12 cellular contexts compared by ENCODE assay signal in genomic region chr16:57480127-57480753, GRCh38. TPM values are rescaled to one million over a fixed set of nuclear protein-coding genes. Genes with fewer than 3 reads are reported as not detected.
DNase-seq lines count a peak whose midpoint lies in the region; ATAC-seq, FAIRE-seq and TF ChIP-seq lines count a peak whose summit lies in the region.
"Had no signal": no experiment of that assay in that cellular context is flagged by ENCODE, and none has a peak within 500 bp of the region (broad histone marks: within the 10 kb centered on the region; RNA-seq: fewer than 3 reads in every experiment).

No MANE protein-coding gene starts in this region.

- no TSS peak for BruUV-seq in IMR-90 (replicated peaks; lab: Mats Ljungman, UMichigan)

- no peak for TF ChIP-seq CTCF in A549 (IDR thresholded peaks at IDR 0.05)
- no peak for TF ChIP-seq CTCF in IMR-90 (conservative IDR thresholded peaks at IDR 0.05; ENCODE audit: low read depth, low read length)
- TF ChIP-seq CTCF in lower leg skin (IDR thresholded peaks at IDR 0.05) = no peak

- H3K4me1 ChIP-seq in A549 (peaks cover 90% of the 10 kb centered on the region), IMR-90 (ENCODE audit: control insufficient read depth, insufficient read depth, low read length) (peaks cover 12% of the 10 kb centered on the region), muscle layer of duodenum (ENCODE audit: control insufficient read depth in 1 of 2, insufficient read depth in 2 of 2, low read length in 2 of 2) (peaks cover 0 to 16% of the 10 kb centered on the region in 2 donors)

- no peaks in the 10 kb centered on the region for H3K9me3 ChIP-seq in A549
- H3K9me3 ChIP-seq in IMR-90 (ENCODE audit: control insufficient read depth, insufficient read depth, low read length) = no peaks in the 10 kb centered on the region
- no peaks in the 10 kb centered on the region for H3K9me3 ChIP-seq in muscle layer of duodenum (ENCODE audit: control insufficient read depth in 1 of 2, low read length in 2 of 2)

- H3K23ac ChIP-seq in IMR-90 (ENCODE audit: low read depth, low read length) = no peak overlapping the region; the same call in 1 of the 2 replicates

- intact Hi-C loops in IMR-90 (cut with micrococcal nuclease) = no loop called here
- intact Hi-C loops in lower leg skin (cut with DNase I; ENCODE audit: low total_unique reads) = no loop called here

- peaks cover 9 to 23% of the 10 kb centered on the region in 2 experiments for H3K79me1 ChIP-seq in IMR-90 (ENCODE audit: low read depth in 1 of 2, low read length in 2 of 2)

- dilution Hi-C loops in IMR-90 (cut with HindIII; ENCODE audit: low sequenced_read_pairs, unreplicated experiment) = no loop called here

- H2AK9ac ChIP-seq in IMR-90 (replicated peaks; ENCODE audit: low read depth, low read length, poor library complexity) = peak overlapping the region; percentile 84

- H3K18ac ChIP-seq in IMR-90 (ENCODE audit: low read depth, low read length) = no peak overlapping the region

- H4K20me1 ChIP-seq in IMR-90 (ENCODE audit: insufficient read depth, low read length) = no peaks in the 10 kb centered on the region; the same call in 1 of the 2 replicates

- no peaks in the 10 kb centered on the region for H3K36me3 ChIP-seq in IMR-90 (ENCODE audit: control insufficient read depth, insufficient read depth, low read length)
- no peaks in the 10 kb centered on the region for H3K36me3 ChIP-seq in muscle layer of duodenum (ENCODE audit: control insufficient read depth in 1 of 2, insufficient read depth in 2 of 2, low read length in 2 of 2)

- H3K27me3 ChIP-seq in IMR-90 (ENCODE audit: control insufficient read depth, insufficient read depth, low read length) = no peaks in the 10 kb centered on the region
- no peaks in the 10 kb centered on the region for H3K27me3 ChIP-seq in muscle layer of duodenum (ENCODE audit: low read depth, low read length)

- no peak overlapping the region; the same call in 1 of the 2 replicates for H3K56ac ChIP-seq in IMR-90 (ENCODE audit: extremely low read depth, insufficient read depth, low read length)

- no peak overlapping the region; the same call in 2 of the 3 replicates for H2BK15ac ChIP-seq in IMR-90 (ENCODE audit: low read depth, low read length)

- TF ChIP-seq RAD21 in A549 (conservative IDR thresholded peaks at IDR 0.05 in 1 of 2, IDR thresholded peaks at IDR 0.05 in 1 of 2) (no peak), IMR-90 (IDR thresholded peaks at IDR 0.05; ENCODE audit: low read length) (no peak)

- H2AFZ ChIP-seq in IMR-90 (replicated peaks; ENCODE audit: low read length, poor library complexity) = peak overlapping the region; percentile 86

- CTCF ChIA-PET in A549 (lab: Yijun Ruan, JAX) = interaction anchor here (0.8 to 8.4 kb wide), 8 partner anchors 6 to 58 kb away, joined by 3 to 70 read pairs (median 7); partner anchors contain the start of genes DOK4 and POLR2C
- CTCF ChIA-PET in IMR-90 (lab: Yijun Ruan, JAX) = interaction anchor here (0.5 kb wide), 1 partner anchor 317 kb away, joined by 3 read pairs; no protein-coding TSS in a partner anchor

- ATAC-seq in A549 (peak; percentile 70 to 87), IMR-90 (ENCODE audit: low read depth) (peak; percentile 46), HG03175 (IDR thresholded peaks at IDR 0.05; ENCODE audit: unreplicated experiment) (no peak)

- H3K4ac ChIP-seq in IMR-90 (ENCODE audit: low read depth, low read length) = peak overlapping the region; percentile 48

- peak overlapping the region in 1 of 2 experiments; percentile 76; a peak in 3 of 4 replicates for H4K8ac ChIP-seq in IMR-90 (ENCODE audit: low read depth in 2 of 2, low read length in 2 of 2)

- FAIRE-seq in A549 (lab: Jason Lieb, UNC) = no peak

- H3K27ac ChIP-seq in A549 = peak overlapping the region; percentile 96 to 98
- H3K27ac ChIP-seq in IMR-90 (ENCODE audit: insufficient read depth, low read length) = no peak overlapping the region
- H3K27ac ChIP-seq in muscle layer of duodenum (ENCODE audit: low read length) = peak overlapping the region; percentile 54

- 0 out of 2 replicates have a peak overlapping the region, but pooled peaks have one; percentile 11 for H3K14ac ChIP-seq in IMR-90 (replicated peaks; ENCODE audit: low read depth, low read length)

- TF ChIP-seq POLR2A in A549 (IDR thresholded peaks at IDR 0.05; ENCODE audit: low read length) = peak; percentile 42
- no peak for TF ChIP-seq POLR2A in IMR-90 (IDR thresholded peaks at IDR 0.05; ENCODE audit: low read depth, low read length)
- no peak for TF ChIP-seq POLR2A in lower leg skin (IDR thresholded peaks at IDR 0.05)

- no peak overlapping the region for H2BK20ac ChIP-seq in IMR-90 (ENCODE audit: low read depth, low read length)

- peak overlapping the region; percentile 46; the same call in 1 of the 2 replicates for H4K91ac ChIP-seq in IMR-90 (ENCODE audit: insufficient read depth, low read depth, low read length)

- peak overlapping the region; percentile 34; the same call in 1 of the 2 replicates for H4K5ac ChIP-seq in IMR-90 (ENCODE audit: low read depth, low read length)

- TF ChIP-seq EP300 in A549 (IDR thresholded peaks at IDR 0.05) = no peak

- POLR2A ChIA-PET in A549 (lab: Yijun Ruan, JAX) (interaction anchor here (0.9 to 2.4 kb wide), 5 partner anchors 8 to 40 kb away, joined by 3 to 15 read pairs (median 5); partner anchors contain the start of genes CIAPIN1, COQ9 and POLR2C), IMR-90 (lab: Charles Lee; ENCODE audit: unreplicated experiment) (no interaction called here)

- peak overlapping the region; percentile 93 for H3K4me2 ChIP-seq in A549
- peak overlapping the region; percentile 90; the same call in 1 of the 2 replicates for H3K4me2 ChIP-seq in IMR-90 (ENCODE audit: low read depth, low read length)

- 13% methylated on average over 5 of the region's 14 CpGs for WGBS in A549 (ENCODE audit: missing lambda C conversion rate)
- WGBS in IMR-90 (ENCODE audit: extremely low coverage in 2 of 2, insufficient read length in 1 of 2), 2 experiments = 0% methylated on average over 1 of the region's 14 CpGs; no CpG with 5 or more reads in 1 of the 2 experiments
- WGBS in lower leg skin, 2 donors = 42 to 63% methylated on average over 13 to 14 of the region's 14 CpGs

- H2AK5ac ChIP-seq in IMR-90 (ENCODE audit: low read depth, low read length) = 0 out of 2 replicates have a peak overlapping the region, but pooled peaks have one; percentile 33

- H2BK5ac ChIP-seq in IMR-90 (ENCODE audit: low read depth, low read length, poor library complexity, severe bottlenecking) = no peak overlapping the region

- in situ Hi-C loops in IMR-90 (cut with MboI; ENCODE audit: low sequenced_read_pairs) = no loop called here

- H3K9ac ChIP-seq in IMR-90 (ENCODE audit: low read depth, low read length) = peak overlapping the region; percentile 6; the same call in 1 of the 2 replicates

- peak overlapping the region; percentile 48 for H3K4me3 ChIP-seq in A549
- H3K4me3 ChIP-seq in IMR-90 (ENCODE audit: insufficient read depth, low read depth, low read length) = no peak overlapping the region
- peak overlapping the region; percentile 54 to 66 for H3K4me3 ChIP-seq in muscle layer of duodenum (ENCODE audit: low read depth in 1 of 2, low read length in 2 of 2)
- no peak overlapping the region for H3K4me3 ChIP-seq in lower leg skin (ENCODE audit: low read depth, poor library complexity, severe bottlenecking)

- no peak overlapping the region for H2BK120ac ChIP-seq in IMR-90 (ENCODE audit: low read depth, low read length)

- no peaks in the 10 kb centered on the region; the same call in 1 of the 2 replicates for H3K9me1 ChIP-seq in IMR-90 (ENCODE audit: insufficient read depth, low read length)

- peak; percentile 80 to 90 for DNase-seq in A549 (ENCODE audit: low read depth in 1 of 2, low spot score in 1 of 2)
- DNase-seq in IMR-90 = peak; percentile 13
- DNase-seq in fibroblast of gingiva (ENCODE audit: low read depth) = peak; percentile 58
- DNase-seq in hypothalamus (lab: John Stamatoyannopoulos, UW) = no peak
- no peak for DNase-seq in lower leg skin (ENCODE audit: low spot score in 2 of 2)
- DNase-seq in activated CD8-positive, alpha-beta memory T cell treated with anti-CD3 and anti-CD28 coated beads, Interleukin-2, amount 50 U/mL, for 48 hours = no peak
- DNase-seq: activated CD4-positive, CD25-positive, alpha-beta regulatory T cell treated with anti-CD3 and anti-CD28 coated beads, Interleukin-2, amount 50 U/mL, for 72 hours; CD4-positive, CD25-positive, alpha-beta regulatory T cell; cortex of kidney; NCI-H1436 treated with DMSO at 0.1 percent for 48 hours had no signal

RNA-seq across cellular contexts. Expression of gene DOK4, which starts 6.1 kb away (rescaled TPM):
- polyA plus RNA-seq in A549 (2011; rRNA removed) (85.4 and 93.2 TPM in 2 replicates), A549 (2017; fragmentation: RNase III; extraction: RNeasy Plus Mini Kit Qiagen cat#74134 plus additional on column Dnase treatment) (51.9 to 70.3 TPM (median 65.2 TPM) in 3 replicates), IMR-90 (2012; rRNA removed) (25.9 and 30.1 TPM in 2 replicates)
- 76.5 and 94.3 TPM in 2 replicates for polyA plus RNA-seq in A549 (2012; cell fraction: cytosol; rRNA removed)
- polyA plus RNA-seq in A549 (2012; cell fraction: nucleus; rRNA removed) = 99.2 and 102 TPM in 2 replicates
- 103 and 109 TPM in 2 replicates for polyA minus RNA-seq in A549 (2011; rRNA and poly(A)+ RNA removed)
- total RNA-seq in IMR-90 (2012; rRNA removed) (20.3 and 22.0 TPM in 2 replicates), lower leg skin (10 to 100 TPM; 38.9 to 60.5 (median 44.6) TPM)
- 18.4 and 29.8 TPM in 2 replicates for polyA plus RNA-seq in IMR-90 (2012; cell fraction: cytosol; rRNA removed)
- polyA plus RNA-seq in IMR-90 (2012; cell fraction: nucleus; rRNA removed; ENCODE audit: low replicate concordance) = 50.8 and 77.6 TPM in 2 replicates

RNA-seq across cellular contexts. Expression of gene POLR2C, which starts 17.8 kb away (rescaled TPM):
- 229 and 259 TPM in 2 replicates for polyA plus RNA-seq in A549 (2011; rRNA removed)
- polyA plus RNA-seq in A549 (2012; cell fraction: cytosol; rRNA removed) = 181 and 221 TPM in 2 replicates
- 135 and 142 TPM in 2 replicates for polyA plus RNA-seq in A549 (2012; cell fraction: nucleus; rRNA removed)
- 141 to 148 TPM (median 146 TPM) in 3 replicates for polyA plus RNA-seq in A549 (2017; fragmentation: RNase III; extraction: RNeasy Plus Mini Kit Qiagen cat#74134 plus additional on column Dnase treatment)
- 327 and 401 TPM in 2 replicates for polyA minus RNA-seq in A549 (2011; rRNA and poly(A)+ RNA removed)
- 188 and 340 TPM in 2 replicates for total RNA-seq in IMR-90 (2012; rRNA removed)
- polyA plus RNA-seq in IMR-90 (2012; rRNA removed) = 136 and 137 TPM in 2 replicates
- polyA plus RNA-seq in IMR-90 (2012; cell fraction: cytosol; rRNA removed) = 149 and 181 TPM in 2 replicates
- polyA plus RNA-seq in IMR-90 (2012; cell fraction: nucleus; rRNA removed; ENCODE audit: low replicate concordance) = 110 and 114 TPM in 2 replicates
- total RNA-seq in lower leg skin = 100 to 1,000 TPM in 2 of 4 donors, 10 to 100 TPM in 2; 87.9 to 128 (median 98.1) TPM

RNA-seq across cellular contexts. Expression of gene COQ9, which starts 33.0 kb away (rescaled TPM):
- polyA plus RNA-seq in A549 (2011; rRNA removed) (109 and 130 TPM in 2 replicates), A549 (2017; fragmentation: RNase III; extraction: RNeasy Plus Mini Kit Qiagen cat#74134 plus additional on column Dnase treatment) (46.2 to 48.0 TPM (median 47.2 TPM) in 3 replicates), IMR-90 (2012; rRNA removed) (56.1 and 58.5 TPM in 2 replicates)
- polyA plus RNA-seq in A549 (2012; cell fraction: cytosol; rRNA removed) = 91.1 and 99.7 TPM in 2 replicates
- polyA plus RNA-seq in A549 (2012; cell fraction: nucleus; rRNA removed) = 90.2 and 108 TPM in 2 replicates
- polyA minus RNA-seq in A549 (2011; rRNA and poly(A)+ RNA removed) = 81.0 and 97.4 TPM in 2 replicates
- total RNA-seq in IMR-90 (2012; rRNA removed) (50.0 and 57.9 TPM in 2 replicates), lower leg skin (10 to 100 TPM; 38.7 to 55.3 (median 52.2) TPM)
- 43.0 and 87.4 TPM in 2 replicates for polyA plus RNA-seq in IMR-90 (2012; cell fraction: cytosol; rRNA removed)
- polyA plus RNA-seq in IMR-90 (2012; cell fraction: nucleus; rRNA removed; ENCODE audit: low replicate concordance) = 64.7 and 84.2 TPM in 2 replicates

RNA-seq across cellular contexts. Expression of gene CIAPIN1, which starts 33.1 kb away (rescaled TPM):
- 101 and 114 TPM in 2 replicates for polyA plus RNA-seq in A549 (2011; rRNA removed)
- polyA plus RNA-seq in A549 (2012; cell fraction: cytosol; rRNA removed) = 66.5 and 75.6 TPM in 2 replicates
- 49.6 and 75.2 TPM in 2 replicates for polyA plus RNA-seq in A549 (2012; cell fraction: nucleus; rRNA removed)
- 69.1 to 75.0 TPM (median 71.5 TPM) in 3 replicates for polyA plus RNA-seq in A549 (2017; fragmentation: RNase III; extraction: RNeasy Plus Mini Kit Qiagen cat#74134 plus additional on column Dnase treatment)
- 49.6 and 60.0 TPM in 2 replicates for polyA minus RNA-seq in A549 (2011; rRNA and poly(A)+ RNA removed)
- 42.2 and 47.7 TPM in 2 replicates for total RNA-seq in IMR-90 (2012; rRNA removed)
- polyA plus RNA-seq in IMR-90 (2012; rRNA removed) = 40.2 and 41.6 TPM in 2 replicates
- polyA plus RNA-seq in IMR-90 (2012; cell fraction: cytosol; rRNA removed) = 17.0 and 37.1 TPM in 2 replicates
- polyA plus RNA-seq in IMR-90 (2012; cell fraction: nucleus; rRNA removed; ENCODE audit: low replicate concordance) = 17.1 and 40.4 TPM in 2 replicates
- 10 to 100 TPM; 20.9 to 40.8 (median 30.7) TPM for total RNA-seq in lower leg skin

RNA-seq across cellular contexts. Expression of gene CCDC102A, which starts 56.1 kb away (rescaled TPM):
- 7.4 and 8.0 TPM in 2 replicates for polyA plus RNA-seq in A549 (2011; rRNA removed)
- 20.1 and 20.7 TPM in 2 replicates for polyA plus RNA-seq in A549 (2012; cell fraction: cytosol; rRNA removed)
- 18.4 and 19.5 TPM in 2 replicates for polyA plus RNA-seq in A549 (2012; cell fraction: nucleus; rRNA removed)
- polyA plus RNA-seq in A549 (2017; fragmentation: RNase III; extraction: RNeasy Plus Mini Kit Qiagen cat#74134 plus additional on column Dnase treatment) = 7.6 to 8.5 TPM (median 8.3 TPM) in 3 replicates
- 3.5 and 4.0 TPM in 2 replicates for polyA minus RNA-seq in A549 (2011; rRNA and poly(A)+ RNA removed)
- 5.4 and 5.6 TPM in 2 replicates for total RNA-seq in IMR-90 (2012; rRNA removed)
- 8.5 and 11.4 TPM in 2 replicates for polyA plus RNA-seq in IMR-90 (2012; rRNA removed)
- polyA plus RNA-seq in IMR-90 (2012; cell fraction: cytosol; rRNA removed) = 20.6 and 24.3 TPM in 2 replicates
- 9.6 and 18.3 TPM in 2 replicates for polyA plus RNA-seq in IMR-90 (2012; cell fraction: nucleus; rRNA removed; ENCODE audit: low replicate concordance)
- total RNA-seq in lower leg skin = 10 to 100 TPM; 13.7 to 18.9 (median 16.4) TPM

Comparison
In these comparisons a context has a peak if more than half of its experiments do, and no peak if none do; other contexts are left out.
1. DNase-seq: peak in A549 (2 of 2), IMR-90 (single experiment) and fibroblast of gingiva (single experiment); none in hypothalamus (0 of 51), lower leg skin (0 of 2) and activated CD8-positive, alpha-beta memory T cell treated with anti-CD3 and anti-CD28 coated beads, Interleukin-2, amount 50 U/mL, for 48 hours (single experiment).
2. H3K4me3 ChIP-seq: peak in A549 (single experiment) and muscle layer of duodenum (2 of 2); none in IMR-90 (single experiment) and lower leg skin (single experiment).